ENCODE assay signal across 13 cellular contexts in the genomic region with DNA sequence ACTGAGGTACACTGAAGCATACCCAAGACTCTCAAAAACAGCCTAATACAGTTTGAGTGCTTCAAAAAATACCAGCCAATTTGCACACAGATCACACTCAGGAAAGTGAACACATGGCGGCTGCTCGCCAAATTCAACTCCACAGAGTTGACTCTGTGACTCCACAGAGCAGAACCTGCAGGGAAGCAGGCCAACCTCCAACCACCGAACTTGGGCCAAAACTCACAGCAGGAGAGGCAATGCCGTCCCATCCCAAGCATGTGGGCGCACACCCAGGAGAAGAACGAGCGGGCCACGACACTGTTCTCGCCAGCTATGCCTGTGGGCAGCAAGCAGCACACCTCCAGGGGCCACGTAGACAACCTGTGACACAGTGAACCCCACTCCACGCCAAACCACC. TPM values are rescaled to one million over a fixed set of nuclear protein-coding genes. Genes with fewer than 3 reads are reported as not detected.
DNase-seq lines count a peak whose midpoint lies in the region; ATAC-seq, FAIRE-seq and TF ChIP-seq lines count a peak whose summit lies in the region.
"Had no signal": no experiment of that assay in that cellular context is flagged by ENCODE, and none has a peak within 500 bp of the region (broad histone marks: within the 10 kb centered on the region; RNA-seq: fewer than 3 reads in every experiment).

No MANE protein-coding gene starts in this region.

- H3K9me3 Mint-ChIP-seq in activated CD4-positive, alpha-beta memory T cell treated with anti-CD3 and anti-CD28 coated beads, Interleukin-2, amount 10 ng/mL, durations not matched to agents 7 days and 5 days, result no peaks in the 10 kb centered on the region
- H3K9me3 Mint-ChIP-seq: HFFc6 had no signal

- H3K4me3 Mint-ChIP-seq in activated CD4-positive, alpha-beta memory T cell treated with anti-CD3 and anti-CD28 coated beads, Interleukin-2, amount 10 ng/mL, durations not matched to agents 7 days and 5 days, result no peak overlapping the region
- H3K4me3 Mint-ChIP-seq: HFFc6 had no signal

- H3K27me3 Mint-ChIP-seq in activated CD4-positive, alpha-beta memory T cell treated with anti-CD3 and anti-CD28 coated beads, Interleukin-2, amount 10 ng/mL, durations not matched to agents 7 days and 5 days, result no peaks in the 10 kb centered on the region

- no peak overlapping the region for H3K27ac Mint-ChIP-seq in activated CD4-positive, alpha-beta memory T cell treated with anti-CD3 and anti-CD28 coated beads, Interleukin-2, amount 10 ng/mL, durations not matched to agents 7 days and 5 days
- H3K27ac Mint-ChIP-seq: HFFc6 had no signal

- peak overlapping the region in 1 of 2 donors; percentile 17 for H3K9ac ChIP-seq in kidney (ENCODE audit: low read length in 2 of 2)

- TF ChIP-seq CTCF in body of pancreas (IDR thresholded peaks at IDR 0.05) (no peak), kidney (IDR thresholded peaks at IDR 0.05; ENCODE audit: borderline replicate concordance, extremely low read depth, insufficient read depth) (no peak)

- H3K36me3 Mint-ChIP-seq in activated CD4-positive, alpha-beta memory T cell treated with anti-CD3 and anti-CD28 coated beads, Interleukin-2, amount 10 ng/mL, durations not matched to agents 7 days and 5 days (ENCODE audit: low read depth), result peaks cover 3% of the 10 kb centered on the region

- intact Hi-C loops in body of pancreas (cut with DNase I) (no loop called here), kidney (cut with DNase I) (no loop called here)

- DNase-seq in MG63 (peak; percentile 78), body of pancreas (peak; percentile 56 to 86 (median 69)), kidney (peak; percentile 74), superior temporal gyrus (ENCODE audit: extremely low spot score) (peak; percentile 6), AML-193 (lab: John Stamatoyannopoulos, UW) (no peak)
- DNase-seq in activated CD4-positive, alpha-beta memory T cell treated with anti-CD3 and anti-CD28 coated beads, Interleukin-2, amount 10 ng/mL, durations not matched to agents 7 days and 5 days, result no peak
- DNase-seq in stimulated activated CD4-positive, alpha-beta T cell treated with anti-CD3 and anti-CD28 coated beads, Interleukin-4, amount 100 ng/mL, for 24 hours, result no peak
- DNase-seq: anterior cingulate cortex; DMS53; HFFc6; stimulated activated CD4-positive, alpha-beta T cell treated with anti-CD3 and anti-CD28 coated beads, Interleukin-15, amount 100 ng/mL, for 24 hours had no signal

- peaks cover 4% of the 10 kb centered on the region; the same call in 1 of the 2 replicates for H3K36me3 ChIP-seq in MG63
- no peaks in the 10 kb centered on the region for H3K36me3 ChIP-seq in body of pancreas (replicated peaks in 1 of 2; ENCODE audit: insufficient read depth in 1 of 2, low read depth in 2 of 2)
- H3K36me3 ChIP-seq in kidney (ENCODE audit: control insufficient read depth in 1 of 2, insufficient read depth in 2 of 2, low read length in 2 of 2), result no peaks in the 10 kb centered on the region

- no peak overlapping the region for H3K4me3 ChIP-seq in MG63
- H3K4me3 ChIP-seq in body of pancreas, result no peak overlapping the region
- no peak overlapping the region for H3K4me3 ChIP-seq in kidney (ENCODE audit: low read length in 2 of 2)
- H3K4me3 ChIP-seq: GM12878 had no signal

- no peak for ATAC-seq in body of pancreas
- no peak for ATAC-seq in GM21367 (IDR thresholded peaks at IDR 0.05; ENCODE audit: unreplicated experiment)
- ATAC-seq: GM12878 had no signal

- H3K9me3 ChIP-seq in MG63, result no peaks in the 10 kb centered on the region
- no peaks in the 10 kb centered on the region for H3K9me3 ChIP-seq in body of pancreas
- no peaks in the 10 kb centered on the region for H3K9me3 ChIP-seq in kidney (ENCODE audit: control insufficient read depth in 1 of 2, low read length in 2 of 2)

- H3K27ac ChIP-seq in body of pancreas (peak overlapping the region; percentile 2 to 69 (median 54)), kidney (ENCODE audit: low read depth in 2 of 2, low read length in 2 of 2) (peak overlapping the region; percentile 61 to 73)

- H3K4me1 ChIP-seq in body of pancreas (peaks cover 81% of the 10 kb centered on the region), kidney (ENCODE audit: control insufficient read depth in 1 of 2, insufficient read depth in 1 of 2, low read depth in 1 of 2, low read length in 2 of 2) (peaks cover 80 to 83% of the 10 kb centered on the region in 2 donors)

- WGBS in body of pancreas, 2 donors, result 33 to 36% methylated on average over 3 to 11 of the region's 11 CpGs

- H3K27me3 ChIP-seq in MG63, result no peaks in the 10 kb centered on the region
- no peaks in the 10 kb centered on the region for H3K27me3 ChIP-seq in body of pancreas

- peaks cover 96% of the 10 kb centered on the region for H3K4me1 Mint-ChIP-seq in activated CD4-positive, alpha-beta memory T cell treated with anti-CD3 and anti-CD28 coated beads, Interleukin-2, amount 10 ng/mL, durations not matched to agents 7 days and 5 days

- FAIRE-seq in kidney (lab: Jason Lieb, UNC), result no peak
- FAIRE-seq: GM12878 had no signal

- no peak for TF ChIP-seq POLR2A in body of pancreas (IDR thresholded peaks at IDR 0.05)

- POLR2A ChIA-PET in activated CD4-positive, alpha-beta memory T cell treated with anti-CD3 and anti-CD28 coated beads, Interleukin-2, amount 10 ng/mL, durations not matched to agents 7 days and 5 days (lab: Charles Lee), result interaction anchor here (0.9 to 4.0 kb wide), 2 partner anchors 20 to 57 kb away, joined by 3 to 17 read pairs; a partner anchor contains a TSS

- CTCF ChIA-PET in activated CD4-positive, alpha-beta memory T cell treated with anti-CD3 and anti-CD28 coated beads, Interleukin-2, amount 10 ng/mL, durations not matched to agents 7 days and 5 days (lab: Charles Lee), result interaction anchor here (0.9 to 1.5 kb wide), 4 partner anchors 19 to 88 kb away, joined by 3 to 7 read pairs (median 5); a partner anchor contains a TSS

RNA-seq across cellular contexts. Expression of a gene that starts 21.1 kb away (rescaled TPM):
- 12.2 and 22.1 TPM in 2 replicates for total RNA-seq in MG63 (2014; rRNA removed; shearing (Covaris generic); ENCODE audit: low replicate concordance)
- total RNA-seq in body of pancreas, result 10 to 100 TPM; 12.5 to 14.2 TPM
- 25.2 TPM for total RNA-seq in kidney
- polyA plus RNA-seq in kidney (ENCODE audit: insufficient read depth, low read depth, low replicate concordance), result 5.7 TPM
- 10 to 100 TPM; 26.2 to 26.3 TPM for total RNA-seq in activated CD4-positive, alpha-beta memory T cell treated with anti-CD3 and anti-CD28 coated beads, Interleukin-2, amount 10 ng/mL, durations not matched to agents 7 days and 5 days

RNA-seq across cellular contexts. Expression of a gene that starts 42.6 kb away (rescaled TPM):
- total RNA-seq in MG63 (2014; rRNA removed; shearing (Covaris generic); ENCODE audit: low replicate concordance), result 291 and 381 TPM in 2 replicates
- total RNA-seq in body of pancreas, result 100 to 1,000 TPM; 235 to 247 TPM
- total RNA-seq in kidney, result 207 TPM
- 314 TPM for polyA plus RNA-seq in kidney (ENCODE audit: insufficient read depth, low read depth, low replicate concordance)
- 100 to 1,000 TPM; 263 TPM for total RNA-seq in activated CD4-positive, alpha-beta memory T cell treated with anti-CD3 and anti-CD28 coated beads, Interleukin-2, amount 10 ng/mL, durations not matched to agents 7 days and 5 days

RNA-seq across cellular contexts. Expression of a gene that starts 56.9 kb away (rescaled TPM):
- 140 and 145 TPM in 2 replicates for total RNA-seq in MG63 (2014; rRNA removed; shearing (Covaris generic); ENCODE audit: low replicate concordance)
- total RNA-seq in body of pancreas, result 10 to 100 TPM; 62.6 to 71.1 TPM
- total RNA-seq in kidney, result 69.9 TPM
- polyA plus RNA-seq in kidney (ENCODE audit: insufficient read depth, low read depth, low replicate concordance), result 56.3 TPM
- total RNA-seq in activated CD4-positive, alpha-beta memory T cell treated with anti-CD3 and anti-CD28 coated beads, Interleukin-2, amount 10 ng/mL, durations not matched to agents 7 days and 5 days, result 10 to 100 TPM; 93.0 to 99.1 TPM

Comparison
In these comparisons a context has a peak if more than half of its experiments do, and no peak if none do; other contexts are left out.
1. DNase-seq: peak in MG63 (single experiment), body of pancreas (4 of 4), kidney (single experiment) and superior temporal gyrus (single experiment); none in activated CD4-positive, alpha-beta memory T cell treated with anti-CD3 and anti-CD28 coated beads, Interleukin-2, amount 10 ng/mL, durations not matched to agents 7 days and 5 days (single experiment), stimulated activated CD4-positive, alpha-beta T cell treated with anti-CD3 and anti-CD28 coated beads, Interleukin-4, amount 100 ng/mL, for 24 hours (single experiment) and AML-193 (0 of 2).